In genomic region chr20:19814241-19814640, GRCh38 we compare ENCODE assay signal across 15 cellular contexts. TPM values are rescaled to one million over a fixed set of nuclear protein-coding genes. Genes with fewer than 3 reads are reported as not detected.
A peak's percentile ranks its signal among the peaks of the same experiment; 100 is the strongest.
DNase-seq lines count a peak whose midpoint lies in the region; ATAC-seq and TF ChIP-seq lines count a peak whose summit lies in the region.
"Had no signal": no experiment of that assay in that cellular context is flagged by ENCODE, and none has a peak within 500 bp of the region (broad histone marks: within the 10 kb centered on the region; RNA-seq: fewer than 3 reads in every experiment).

No MANE protein-coding gene starts in this region.

- H3K27me3 Mint-ChIP-seq in T-helper 17 cell = peaks cover 17% of the 10 kb centered on the region
- H3K27me3 Mint-ChIP-seq: activated B cell treated with CpG ODN at 0.5 μM for 24 hours, naive B cell had no signal

- H3K27me3 ChIP-seq in ACC112 (ENCODE audit: insufficient read depth, low read length) (no peaks in the 10 kb centered on the region), psoas muscle (ENCODE audit: insufficient read depth in 3 of 3, low read length in 2 of 3) (no peaks in the 10 kb centered on the region)

- intact Hi-C loops in psoas muscle (cut with DNase I) = no loop called here

- ATAC-seq in psoas muscle (no peak), T-helper 17 cell (no peak)

- 57 to 73% (median 63%) methylated on average over 5 of the region's 5 CpGs for WGBS in psoas muscle, 3 donors

- H3K27ac ChIP-seq in ACC112 (ENCODE audit: low read depth, low read length) (peak overlapping the region; percentile 100), psoas muscle (peak overlapping the region; percentile 30)

- no peak for TF ChIP-seq CTCF in psoas muscle (IDR thresholded peaks at IDR 0.05)

- no peak overlapping the region for H3K4me3 Mint-ChIP-seq in T-helper 17 cell
- H3K4me3 Mint-ChIP-seq: activated B cell treated with CpG ODN at 0.5 μM for 24 hours, endodermal cell had no signal

- H3K4me1 ChIP-seq in ACC112 (ENCODE audit: control insufficient read depth, insufficient read depth, low read length, unreplicated experiment) (peaks cover 68% of the 10 kb centered on the region), psoas muscle (peaks cover 22% of the 10 kb centered on the region)

- no peak overlapping the region for H3K27ac Mint-ChIP-seq in T-helper 17 cell
- H3K27ac Mint-ChIP-seq: activated B cell treated with CpG ODN at 0.5 μM for 24 hours, endodermal cell had no signal

- no peaks in the 10 kb centered on the region for H3K9me3 ChIP-seq in psoas muscle
- no peaks in the 10 kb centered on the region for H3K9me3 ChIP-seq in T-helper 17 cell (ENCODE audit: control insufficient read depth, low read length, poor library complexity, severe bottlenecking)

- H2AFZ ChIP-seq in ACC112 (ENCODE audit: low read length, unreplicated experiment) = no peak overlapping the region

- no peaks in the 10 kb centered on the region for H3K79me2 ChIP-seq in ACC112 (ENCODE audit: control insufficient read depth, insufficient read depth, low read length, unreplicated experiment)

- H3K36me3 ChIP-seq in ACC112 (ENCODE audit: insufficient read depth, low read length) (0 out of 2 replicates have a peak, but pooled peaks cover 4% of the 10 kb centered on the region), psoas muscle (ENCODE audit: insufficient read depth in 1 of 2, low read depth in 1 of 2) (peaks cover 0 to 8% of the 10 kb centered on the region in 2 donors)

- no peaks in the 10 kb centered on the region for H3K4me1 Mint-ChIP-seq in T-helper 17 cell

- H3K4me3 ChIP-seq in ACC112 (ENCODE audit: low read depth, low read length) = no peak overlapping the region
- no peak overlapping the region for H3K4me3 ChIP-seq in psoas muscle

- peaks cover 2% of the 10 kb centered on the region for H3K36me3 Mint-ChIP-seq in T-helper 17 cell (ENCODE audit: low read depth)
- H3K36me3 Mint-ChIP-seq: naive B cell had no signal

- DNase-seq in M059J (ENCODE audit: low read depth) (peak; percentile 44), dermis blood vessel endothelial cell (peak; percentile 58), psoas muscle (no peak), NCI-H69 (lab: John Stamatoyannopoulos, UW) (no peak), GOT3 (lab: John Stamatoyannopoulos, UW) (no peak), T-helper 17 cell (no peak), NCI-H748 (lab: John Stamatoyannopoulos, UW; ENCODE audit: unreplicated experiment) (no peak)
- DNase-seq: activated B cell treated with CpG ODN at 0.5 μM for 24 hours; activated naive CD4-positive, alpha-beta T cell; endodermal cell; glutamatergic neuron; H7; naive B cell; SW 1271 had no signal

RNA-seq across cellular contexts. Expression of gene RIN2, which starts 56.2 kb away (rescaled TPM):
- 56.6 and 59.6 TPM in 2 replicates for total RNA-seq in M059J (2014; rRNA removed; shearing (Covaris generic))
- 88.0 and 111 TPM in 2 replicates for total RNA-seq in dermis blood vessel endothelial cell
- total RNA-seq in psoas muscle = 10 to 100 TPM; 18.9 to 33.4 (median 25.1) TPM
- polyA plus RNA-seq in psoas muscle = 1 to 10 TPM; 4.4 to 9.6 (median 5.5) TPM
- total RNA-seq in T-helper 17 cell = 1 to 10 TPM; 1.0 to 1.2 TPM

Comparison
In these comparisons a context has a peak if more than half of its experiments do, and no peak if none do; other contexts are left out.
1. DNase-seq: peak in M059J (single experiment) and dermis blood vessel endothelial cell (single experiment); none in psoas muscle (0 of 2), NCI-H69 (single experiment), GOT3 (single experiment), T-helper 17 cell (0 of 3) and NCI-H748 (single experiment).
2. RNA of gene RIN2, which starts 56.2 kb away (total RNA-seq): 88.0 to 111 TPM in dermis blood vessel endothelial cell, 56.6 to 59.6 TPM in M059J and 18.9 to 33.4 TPM in psoas muscle; 1.0 to 1.2 TPM in T-helper 17 cell; every median in the first group is over 4 times any median in the second.